26 cellular contexts compared by ENCODE assay signal in the genomic region with DNA sequence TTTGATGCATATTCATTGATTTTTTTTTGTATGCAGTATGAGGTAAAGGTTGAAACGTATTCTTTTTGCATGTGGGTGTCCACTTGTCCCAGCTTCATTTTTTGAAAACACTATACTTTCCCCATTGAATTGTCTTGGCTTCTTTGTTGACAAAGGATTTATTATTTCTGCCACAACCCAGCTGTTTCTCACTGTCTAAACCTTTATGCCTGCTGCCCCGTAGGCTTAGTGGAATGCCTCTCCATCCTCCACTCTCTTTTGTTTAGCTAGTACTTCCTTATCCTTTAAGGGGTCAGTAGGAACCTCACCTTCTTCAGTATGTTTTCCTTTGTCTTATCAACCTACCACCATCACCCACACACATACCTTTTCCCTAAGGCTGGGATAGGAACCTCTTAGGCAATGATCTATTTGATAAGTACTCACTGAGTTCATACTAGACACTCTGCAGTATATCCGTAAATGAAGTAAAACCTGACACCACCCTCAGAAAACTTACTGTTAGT. TPM values are rescaled to one million over a fixed set of nuclear protein-coding genes. Genes with fewer than 3 reads are reported as not detected.
DNase-seq lines count a peak whose midpoint lies in the region; ATAC-seq and TF ChIP-seq lines count a peak whose summit lies in the region.
"Had no signal": no experiment of that assay in that cellular context is flagged by ENCODE, and none has a peak within 500 bp of the region (broad histone marks: within the 10 kb centered on the region; RNA-seq: fewer than 3 reads in every experiment).

No MANE protein-coding gene starts in this region.

- no peak overlapping the region for H3K4me2 ChIP-seq in mesendoderm (ENCODE audit: low read length)
- H3K4me2 ChIP-seq: SK-N-SH had no signal

- no peak overlapping the region for H3K9ac ChIP-seq in mesendoderm (ENCODE audit: low read length)
- H3K9ac ChIP-seq: SK-N-SH had no signal

- no peak overlapping the region for H2BK120ac ChIP-seq in mesendoderm (ENCODE audit: low read depth, low read length)

- CTCF ChIA-PET in Calu3 (lab: Charles Lee) = interaction anchor here (0.5 kb wide), 1 partner anchor 729 kb away, joined by 3 read pairs; no protein-coding TSS in a partner anchor

- no peak overlapping the region for H2BK5ac ChIP-seq in mesendoderm (ENCODE audit: low read length)

- no peaks in the 10 kb centered on the region for H3K27me3 ChIP-seq in CD4-positive, CD25-positive, alpha-beta regulatory T cell (ENCODE audit: control insufficient read depth, insufficient read depth, low read length)
- H3K27me3 ChIP-seq in mesendoderm (ENCODE audit: insufficient read depth, low read length, poor library complexity) = no peaks in the 10 kb centered on the region
- H3K27me3 ChIP-seq: cardiac muscle cell had no signal

- no CpG with 5 or more reads among the region's 3 CpGs for WGBS in mesendoderm (ENCODE audit: extremely low coverage, insufficient coverage, low lambda C conversion rate)

- no peak for TF ChIP-seq CTCF in Calu3 (IDR thresholded peaks at IDR 0.05; ENCODE audit: unreplicated experiment)

- intact Hi-C loops in Calu3 (cut with micrococcal nuclease; ENCODE audit: unreplicated experiment) = no loop called here

- no peak for ATAC-seq in CD4-positive, CD25-positive, alpha-beta regulatory T cell (ENCODE audit: low read depth in 2 of 2)
- no peak for ATAC-seq in T-helper 17 cell
- no peak for ATAC-seq in HG02840 (IDR thresholded peaks at IDR 0.05; ENCODE audit: low FRiP score, unreplicated experiment)
- ATAC-seq in HG03571 (IDR thresholded peaks at IDR 0.05; ENCODE audit: unreplicated experiment) = no peak
- ATAC-seq in GM18861 (IDR thresholded peaks at IDR 0.05; ENCODE audit: unreplicated experiment) = no peak
- ATAC-seq: activated naive CD4-positive, alpha-beta T cell treated with anti-CD3 and anti-CD28 coated beads, Interleukin-2, amount 50 U/mL, for 72 hours; effector memory CD8-positive, alpha-beta T cell; esophagus mucosa; stimulated activated naive B cell treated with anti-CD40 and anti-IgM and Interleukin-4, amounts not matched to agents 10 μg/mL and 1 μg/mL and 100 μg/mL, for 72 hours had no signal

- H3K36me3 Mint-ChIP-seq in CD4-positive, CD25-positive, alpha-beta regulatory T cell = no peaks in the 10 kb centered on the region
- H3K36me3 Mint-ChIP-seq in Calu3 (ENCODE audit: insufficient read depth, unreplicated experiment) (no peaks in the 10 kb centered on the region), T-helper 17 cell (ENCODE audit: low read depth) (no peaks in the 10 kb centered on the region)
- H3K36me3 Mint-ChIP-seq: activated naive CD4-positive, alpha-beta T cell treated with anti-CD3 and anti-CD28 coated beads, Interleukin-2, amount 50 U/mL, for 72 hours; stimulated activated naive B cell treated with anti-CD40 and anti-IgM and Interleukin-4, amounts not matched to agents 10 μg/mL and 1 μg/mL and 100 μg/mL, for 72 hours had no signal

- no peaks in the 10 kb centered on the region for H3K9me3 Mint-ChIP-seq in CD4-positive, CD25-positive, alpha-beta regulatory T cell
- H3K9me3 Mint-ChIP-seq in Calu3 (ENCODE audit: low read depth, unreplicated experiment) = no peaks in the 10 kb centered on the region
- H3K9me3 Mint-ChIP-seq: activated naive CD4-positive, alpha-beta T cell treated with anti-CD3 and anti-CD28 coated beads, Interleukin-2, amount 50 U/mL, for 72 hours; effector memory CD8-positive, alpha-beta T cell; stimulated activated naive B cell treated with anti-CD40 and anti-IgM and Interleukin-4, amounts not matched to agents 10 μg/mL and 1 μg/mL and 100 μg/mL, for 72 hours; T-helper 1 cell treated with Interleukin-12 subunit alpha and Interleukin-12 subunit beta and Interleukin-4 antibody, amounts not matched to agents 30 μg/mL and 1 μg/mL, for 36 hours had no signal

- no TSS peak for BruUV-seq in Calu3 (replicated peaks; lab: Mats Ljungman, UMichigan)

- H3K56ac ChIP-seq in mesendoderm (ENCODE audit: low read length) = no peak overlapping the region

- no peak overlapping the region for H3K18ac ChIP-seq in mesendoderm (ENCODE audit: low read length)

- H4K5ac ChIP-seq in mesendoderm (ENCODE audit: low read length) = no peak overlapping the region

- no peak overlapping the region for H3K4me3 ChIP-seq in CD4-positive, CD25-positive, alpha-beta regulatory T cell (ENCODE audit: low read depth, low read length)
- H3K4me3 ChIP-seq in mesendoderm (ENCODE audit: low read length) = no peak overlapping the region
- H3K4me3 ChIP-seq: cardiac muscle cell, coronary artery, lung had no signal

- H2AK5ac ChIP-seq in mesendoderm (ENCODE audit: low read length) = no peak overlapping the region

- H3K36me3 ChIP-seq in CD4-positive, CD25-positive, alpha-beta regulatory T cell (ENCODE audit: control insufficient read depth, insufficient read depth, low read length) = peaks cover 2% of the 10 kb centered on the region
- H3K36me3 ChIP-seq in mesendoderm (ENCODE audit: control insufficient read depth, insufficient read depth, low read length) = no peaks in the 10 kb centered on the region
- H3K36me3 ChIP-seq: cardiac muscle cell had no signal

- peak overlapping the region in 3 of 4 donors; percentile 4 to 38 (median 6) for H3K4me3 Mint-ChIP-seq in CD4-positive, CD25-positive, alpha-beta regulatory T cell
- no peak overlapping the region for H3K4me3 Mint-ChIP-seq in Calu3 (ENCODE audit: low read depth, unreplicated experiment)
- H3K4me3 Mint-ChIP-seq in T-helper 17 cell = peak overlapping the region; percentile 53
- H3K4me3 Mint-ChIP-seq: stimulated activated naive B cell treated with anti-CD40 and anti-IgM and Interleukin-4, amounts not matched to agents 10 μg/mL and 1 μg/mL and 100 μg/mL, for 72 hours; T-helper 1 cell treated with Interleukin-12 subunit alpha and Interleukin-12 subunit beta and Interleukin-4 antibody, amounts not matched to agents 30 μg/mL and 1 μg/mL, for 36 hours had no signal

- H3K4me1 Mint-ChIP-seq in CD4-positive, CD25-positive, alpha-beta regulatory T cell = peaks cover 27 to 68% (median 47%) of the 10 kb centered on the region in 4 donors
- H3K4me1 Mint-ChIP-seq in Calu3 (ENCODE audit: low read depth, unreplicated experiment) (peaks cover 20% of the 10 kb centered on the region), T-helper 17 cell (peaks cover 31% of the 10 kb centered on the region)

- H3K27ac ChIP-seq in CD4-positive, CD25-positive, alpha-beta regulatory T cell (ENCODE audit: insufficient read depth, low read length, poor library complexity, severe bottlenecking) = no peak overlapping the region
- H3K27ac ChIP-seq in mesendoderm (ENCODE audit: low read depth, low read length) = no peak overlapping the region
- H3K27ac ChIP-seq: cardiac muscle cell, coronary artery had no signal

- peaks cover 28% of the 10 kb centered on the region for H3K4me1 ChIP-seq in CD4-positive, CD25-positive, alpha-beta regulatory T cell (ENCODE audit: control insufficient read depth, insufficient read depth, low read length, poor library complexity, severe bottlenecking)
- no peaks in the 10 kb centered on the region for H3K4me1 ChIP-seq in mesendoderm (ENCODE audit: control insufficient read depth, low read depth, low read length)

- no peaks in the 10 kb centered on the region for H3K9me3 ChIP-seq in CD4-positive, CD25-positive, alpha-beta regulatory T cell (ENCODE audit: control insufficient read depth in 2 of 2, low read length in 2 of 2)
- no peaks in the 10 kb centered on the region for H3K9me3 ChIP-seq in T-helper 17 cell (ENCODE audit: control insufficient read depth, low read length, poor library complexity, severe bottlenecking)
- H3K9me3 ChIP-seq: SK-N-SH had no signal

- peaks cover 17% of the 10 kb centered on the region for H3K79me2 ChIP-seq in mesendoderm (ENCODE audit: control insufficient read depth, insufficient read depth, low read length)

- H3K79me1 ChIP-seq in mesendoderm (ENCODE audit: low read length) = no peaks in the 10 kb centered on the region

- no peaks in the 10 kb centered on the region for H3K27me3 Mint-ChIP-seq in CD4-positive, CD25-positive, alpha-beta regulatory T cell
- H3K27me3 Mint-ChIP-seq in Calu3 (ENCODE audit: unreplicated experiment) (no peaks in the 10 kb centered on the region), T-helper 17 cell (no peaks in the 10 kb centered on the region)
- H3K27me3 Mint-ChIP-seq: effector memory CD8-positive, alpha-beta T cell; stimulated activated naive B cell treated with anti-CD40 and anti-IgM and Interleukin-4, amounts not matched to agents 10 μg/mL and 1 μg/mL and 100 μg/mL, for 72 hours had no signal

- H4K8ac ChIP-seq in mesendoderm (ENCODE audit: low read depth, low read length) = no peak overlapping the region

- peak overlapping the region in 1 of 3 donors; percentile 75 for H3K27ac Mint-ChIP-seq in CD4-positive, CD25-positive, alpha-beta regulatory T cell
- peak overlapping the region; percentile 5 for H3K27ac Mint-ChIP-seq in Calu3 (ENCODE audit: unreplicated experiment)
- H3K27ac Mint-ChIP-seq in T-helper 17 cell = no peak overlapping the region
- H3K27ac Mint-ChIP-seq: stimulated activated naive B cell treated with anti-CD40 and anti-IgM and Interleukin-4, amounts not matched to agents 10 μg/mL and 1 μg/mL and 100 μg/mL, for 72 hours; T-helper 1 cell treated with Interleukin-12 subunit alpha and Interleukin-12 subunit beta and Interleukin-4 antibody, amounts not matched to agents 30 μg/mL and 1 μg/mL, for 36 hours had no signal

- H2BK15ac ChIP-seq in mesendoderm (replicated peaks; ENCODE audit: low read depth) = no peak overlapping the region

- H3K4ac ChIP-seq in mesendoderm (ENCODE audit: low read depth, low read length) = no peak overlapping the region

- H3K23ac ChIP-seq in mesendoderm (ENCODE audit: low read length) = no peak overlapping the region

- no peak for DNase-seq in CD4-positive, CD25-positive, alpha-beta regulatory T cell
- no peak for DNase-seq in Calu3
- DNase-seq in T-helper 17 cell = no peak
- peak; percentile 34 for DNase-seq in mesendoderm
- DNase-seq in SHP77 (lab: John Stamatoyannopoulos, UW) = no peak
- DNase-seq: anterior cingulate cortex; COR-L47; effector memory CD8-positive, alpha-beta T cell; foreskin fibroblast; IMR-90; NCI-H1092 treated with DMSO at 0.1 percent for 48 hours; NCI-H2029; NCI-H2227 treated with DMSO at 0.1 percent for 48 hours; NCI-H748 treated with DMSO at 0.1 percent for 48 hours; SK-N-SH; stimulated activated CD4-positive, alpha-beta T cell treated with anti-CD3 and anti-CD28 coated beads, Interleukin-15, amount 100 ng/mL, for 24 hours; stimulated activated naive B cell treated with anti-CD40 and anti-IgM and Interleukin-4, amounts not matched to agents 10 μg/mL and 1 μg/mL and 100 μg/mL, for 72 hours had no signal

RNA-seq across cellular contexts. Expression of a gene that starts 8.5 kb away (rescaled TPM):
- total RNA-seq in CD4-positive, CD25-positive, alpha-beta regulatory T cell = 89.5 TPM
- 10 to 100 TPM in 1 of 4 donors, 1 to 10 TPM in 3; 5.6 to 10.4 (median 8.8) TPM for polyA plus RNA-seq in CD4-positive, CD25-positive, alpha-beta regulatory T cell
- total RNA-seq in Calu3 (2022) (61.9 and 66.5 TPM in 2 replicates), T-helper 17 cell (10 to 100 TPM; 75.2 to 83.1 TPM)
- 27.2 TPM for polyA plus RNA-seq in mesendoderm (2013, experiment 1 of 2)
- polyA plus RNA-seq in mesendoderm (2013, experiment 2 of 2) = 29.5 TPM
